In the genomic region with DNA sequence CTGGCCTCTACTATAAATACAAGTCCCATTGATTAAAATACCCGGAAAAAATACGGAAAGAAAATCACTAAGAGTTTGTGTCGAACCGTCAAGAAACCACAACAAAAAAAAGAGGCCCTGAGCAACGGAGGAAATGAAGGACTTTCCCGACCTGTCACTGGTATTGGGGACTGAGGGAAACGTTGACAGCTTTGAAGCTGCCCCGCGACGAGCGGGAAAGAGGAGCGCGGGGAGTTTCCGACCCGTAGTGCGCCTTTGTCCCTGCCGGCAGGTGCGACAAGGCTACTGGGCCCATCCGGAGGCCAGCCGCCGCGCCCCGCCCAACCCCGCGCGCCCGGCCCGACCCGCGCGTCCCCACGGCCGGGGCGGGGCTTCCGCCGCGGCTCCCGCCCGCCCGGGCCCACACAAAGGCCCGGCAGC, we compare ENCODE assay signal across 8 cellular contexts. TPM values are rescaled to one million over a fixed set of nuclear protein-coding genes. Genes with fewer than 3 reads are reported as not detected.
DNase-seq lines count a peak whose midpoint lies in the region; TF ChIP-seq lines count a peak whose summit lies in the region.

No MANE protein-coding gene starts in this region.

- H3K4me3 ChIP-seq in H7 (ENCODE audit: insufficient read depth, low read depth, low read length) (peak overlapping the region; percentile 87), SJSA1 (peak overlapping the region; percentile 92), osteoblast (ENCODE audit: insufficient read depth, low read length) (peak overlapping the region; percentile 94), thymus (ENCODE audit: low read length) (peak overlapping the region; percentile 93)

- H2AFZ ChIP-seq in osteoblast (ENCODE audit: low read length), result peak overlapping the region; percentile 83

- H3K27me3 ChIP-seq in H7 (ENCODE audit: control insufficient read depth, insufficient read depth, low read length) (no peaks in the 10 kb centered on the region), SJSA1 (replicated peaks) (no peaks in the 10 kb centered on the region), osteoblast (ENCODE audit: insufficient read depth, low read length) (no peaks in the 10 kb centered on the region), thymus (ENCODE audit: control insufficient read depth, insufficient read depth) (no peaks in the 10 kb centered on the region)

- peaks cover 9% of the 10 kb centered on the region for H4K20me1 ChIP-seq in osteoblast (ENCODE audit: insufficient read depth, low read length)

- H3K4me2 ChIP-seq in osteoblast (ENCODE audit: insufficient read depth, low read length), result peak overlapping the region; percentile 79

- in situ Hi-C loops in G401 (cut with HindIII; ENCODE audit: low sequenced_read_pairs), result no loop called here

- DNase-seq in G401 (ENCODE audit: low spot score) (peak; percentile 77), H7 (peak; percentile 96), M059J (ENCODE audit: low read depth) (peak; percentile 68), SJSA1 (ENCODE audit: low read depth in 1 of 2, low spot score in 2 of 2) (peak; percentile 38 to 61), glomerular visceral epithelial cell (ENCODE audit: extremely low spot score) (peak; percentile 85), osteoblast (ENCODE audit: insufficient read length, low spot score, missing footprints) (peak; percentile 98)
- DNase-seq in activated naive CD4-positive, alpha-beta T cell treated with anti-CD3 and anti-CD28 coated beads, Interleukin-2, amount 50 U/mL, for 16 hours, result peak; percentile 78

- peaks cover 12% of the 10 kb centered on the region; the same call in 1 of the 2 replicates for H3K4me1 ChIP-seq in SJSA1 (replicated peaks)
- H3K4me1 ChIP-seq in osteoblast (ENCODE audit: insufficient read depth, low read length), result peaks cover 46% of the 10 kb centered on the region
- peaks cover 12% of the 10 kb centered on the region for H3K4me1 ChIP-seq in thymus (ENCODE audit: control insufficient read depth, insufficient read depth, low read length)

- H3K9me3 ChIP-seq in SJSA1 (replicated peaks) (no peaks in the 10 kb centered on the region), osteoblast (ENCODE audit: low read depth, low read length) (no peaks in the 10 kb centered on the region), thymus (ENCODE audit: control insufficient read depth) (no peaks in the 10 kb centered on the region)

- under 1% methylated on average over 41 of the region's 41 CpGs for WGBS in thymus

- H3K79me2 ChIP-seq in osteoblast (ENCODE audit: insufficient read depth, low read length), result peaks cover 89% of the 10 kb centered on the region

- no peak for TF ChIP-seq CTCF in osteoblast (IDR thresholded peaks at IDR 0.05; ENCODE audit: extremely low read depth, low read depth, low read length)

- peak overlapping the region; percentile 95 for H3K27ac ChIP-seq in SJSA1
- H3K27ac ChIP-seq in osteoblast (ENCODE audit: low read depth, low read length), result peak overlapping the region; percentile 95
- peak overlapping the region; percentile 100 for H3K27ac ChIP-seq in thymus (ENCODE audit: low read depth)

- H3K36me3 ChIP-seq in H7 (replicated peaks; ENCODE audit: control insufficient read depth, insufficient read depth, low read length) (peaks cover 32% of the 10 kb centered on the region), SJSA1 (peaks cover 61% of the 10 kb centered on the region), osteoblast (ENCODE audit: insufficient read depth, low read length) (peaks cover 34% of the 10 kb centered on the region), thymus (ENCODE audit: control insufficient read depth, insufficient read depth) (peaks cover 23% of the 10 kb centered on the region)

RNA-seq across cellular contexts. Expression of a gene that starts 0.4 kb away (rescaled TPM):
- total RNA-seq in G401 (2014; rRNA removed; shearing (Covaris generic)), result 21.6 and 38.4 TPM in 2 replicates
- 29.1 and 39.6 TPM in 2 replicates for total RNA-seq in H7 (2014; rRNA removed; shearing (Covaris generic))
- total RNA-seq in M059J (2014; rRNA removed; shearing (Covaris generic)), result 16.6 and 24.5 TPM in 2 replicates
- total RNA-seq in SJSA1 (2014; rRNA removed; shearing (Covaris generic)), result 39.3 and 39.6 TPM in 2 replicates
- total RNA-seq in osteoblast, result 96.1 and 100 TPM in 2 replicates
- polyA plus RNA-seq in thymus, result 15.7 TPM

RNA-seq across cellular contexts. Expression of a gene that starts 0.5 kb away (rescaled TPM):
- 127 and 216 TPM in 2 replicates for total RNA-seq in G401 (2014; rRNA removed; shearing (Covaris generic))
- total RNA-seq in H7 (2014; rRNA removed; shearing (Covaris generic)), result 148 and 237 TPM in 2 replicates
- 85.4 and 114 TPM in 2 replicates for total RNA-seq in M059J (2014; rRNA removed; shearing (Covaris generic))
- total RNA-seq in SJSA1 (2014; rRNA removed; shearing (Covaris generic)), result 92.6 and 134 TPM in 2 replicates
- total RNA-seq in osteoblast, result 111 and 129 TPM in 2 replicates
- polyA plus RNA-seq in thymus, result 67.4 TPM

RNA-seq across cellular contexts. Expression of a gene that starts 20.3 kb away (rescaled TPM):
- total RNA-seq in G401 (2014; rRNA removed; shearing (Covaris generic)), result 77.8 and 104 TPM in 2 replicates
- total RNA-seq in H7 (2014; rRNA removed; shearing (Covaris generic)), result 48.2 and 65.7 TPM in 2 replicates
- 55.3 and 79.9 TPM in 2 replicates for total RNA-seq in M059J (2014; rRNA removed; shearing (Covaris generic))
- total RNA-seq in SJSA1 (2014; rRNA removed; shearing (Covaris generic)), result 50.3 and 59.4 TPM in 2 replicates
- 98.8 and 103 TPM in 2 replicates for total RNA-seq in osteoblast
- 47.5 TPM for polyA plus RNA-seq in thymus

RNA-seq across cellular contexts. Expression of a gene that starts 20.6 kb away (rescaled TPM):
- 80.3 and 99.9 TPM in 2 replicates for total RNA-seq in G401 (2014; rRNA removed; shearing (Covaris generic))
- total RNA-seq in H7 (2014; rRNA removed; shearing (Covaris generic)), result 84.5 and 85.3 TPM in 2 replicates
- total RNA-seq in M059J (2014; rRNA removed; shearing (Covaris generic)), result 186 and 310 TPM in 2 replicates
- total RNA-seq in SJSA1 (2014; rRNA removed; shearing (Covaris generic)), result 94.7 and 111 TPM in 2 replicates
- total RNA-seq in osteoblast, result 60.1 and 67.0 TPM in 2 replicates
- polyA plus RNA-seq in thymus, result 167 TPM

Comparison
In these comparisons a context has a peak if more than half of its experiments do, and no peak if none do; other contexts are left out.
1. Peak in every context shown above with its lines: DNase-seq, H3K4me3 ChIP-seq and H3K27ac ChIP-seq.